21 cellular contexts compared by ENCODE assay signal in genomic region chr3:146454796-146455195, GRCh38. TPM values are rescaled to one million over a fixed set of nuclear protein-coding genes. Genes with fewer than 3 reads are reported as not detected.
"Had no signal": no experiment of that assay in that cellular context is flagged by ENCODE, and none has a peak within 500 bp of the region (broad histone marks: within the 10 kb centered on the region; RNA-seq: fewer than 3 reads in every experiment).

No MANE protein-coding gene starts in this region.

- H3K4me1 ChIP-seq: heart right ventricle, left ventricle myocardium inferior, lower lobe of right lung, right atrium auricular region, sigmoid colon had no signal

- FAIRE-seq: frontal cortex, kidney, small intestine had no signal

- H3K9me3 ChIP-seq: heart right ventricle, left ventricle myocardium inferior, lower lobe of right lung, ovary, right atrium auricular region, sigmoid colon had no signal

- H3K27me3 ChIP-seq: dorsolateral prefrontal cortex, heart right ventricle, ovary, right atrium auricular region, sigmoid colon had no signal

- H3K27ac ChIP-seq: dorsolateral prefrontal cortex, heart right ventricle, left ventricle myocardium inferior, lower lobe of right lung, ovary, right atrium auricular region, sigmoid colon had no signal

- H3K4me3 ChIP-seq: dorsolateral prefrontal cortex, heart right ventricle, left ventricle myocardium inferior, lower lobe of right lung, ovary, right atrium auricular region, sigmoid colon had no signal

- H3K36me3 ChIP-seq: heart right ventricle, left ventricle myocardium inferior, lower lobe of right lung, ovary, right atrium auricular region, sigmoid colon had no signal

- ATAC-seq: heart right ventricle, left cardiac atrium, lower lobe of right lung, natural killer cell had no signal

- DNase-seq: cortex of kidney; dorsolateral prefrontal cortex; effector CD8-positive, alpha-beta T cell; heart right ventricle; kidney; left cardiac atrium; left ventricle myocardium inferior; lower lobe of right lung; natural killer cell; ovary; sigmoid colon; small intestine; stimulated activated CD4-positive, alpha-beta T cell treated with anti-CD3 and anti-CD28 coated beads, Interleukin-2, amount 100 ng/mL, for 48 hours; stimulated activated naive CD4-positive, alpha-beta T cell treated with Interleukin-2 at 50 U/mL for 16 hours; trophoblast cell had no signal

RNA-seq across cellular contexts. Expression of gene PLSCR2, which starts 14.6 kb away (rescaled TPM):
- total RNA-seq: frontal cortex, heart right ventricle, left cardiac atrium, left ventricle myocardium inferior, myocyte, neural crest cell, right atrium auricular region, sigmoid colon had no signal
- polyA plus RNA-seq: esophagus, heart right ventricle, ovary, small intestine, urinary bladder had no signal
